In genomic region chr1:13960376-13960987, GRCh38 we compare ENCODE assay signal across 8 cellular contexts.
DNase-seq lines count a peak whose midpoint lies in the region; ATAC-seq and TF ChIP-seq lines count a peak whose summit lies in the region.

No MANE protein-coding gene starts in this region.

- H3K27ac ChIP-seq in hepatocyte (no peak overlapping the region), gastrocnemius medialis (no peak overlapping the region)

- peaks cover 5% of the 10 kb centered on the region for H3K27me3 Mint-ChIP-seq in T-helper 2 cell treated with Interferon-gamma antibody and Interleukin-4, amounts not matched to agents 5 μg/mL and 100 μg/mL, for 36 hours (ENCODE audit: low read depth)

- no peaks in the 10 kb centered on the region for H3K9me3 Mint-ChIP-seq in T-helper 2 cell treated with Interferon-gamma antibody and Interleukin-4, amounts not matched to agents 5 μg/mL and 100 μg/mL, for 36 hours

- no peak for TF ChIP-seq POLR2A in gastrocnemius medialis (IDR thresholded peaks at IDR 0.05)

- H3K27ac Mint-ChIP-seq in T-helper 2 cell treated with Interferon-gamma antibody and Interleukin-4, amounts not matched to agents 5 μg/mL and 100 μg/mL, for 36 hours, result no peak overlapping the region

- no peak overlapping the region for H2AFZ ChIP-seq in hepatocyte

- H3K9me2 ChIP-seq in hepatocyte (replicated peaks; ENCODE audit: insufficient read depth), result no peaks in the 10 kb centered on the region

- intact Hi-C loops in gastrocnemius medialis (cut with DNase I; ENCODE audit: low total_unique reads), result loop anchor here (1.0 to 10.0 kb wide), 3 partner anchors 131 to 1084 kb away; no protein-coding TSS in a partner anchor

- no peak overlapping the region for H3K4me3 Mint-ChIP-seq in T-helper 2 cell treated with Interferon-gamma antibody and Interleukin-4, amounts not matched to agents 5 μg/mL and 100 μg/mL, for 36 hours

- no peaks in the 10 kb centered on the region for H3K9me3 ChIP-seq in hepatocyte (ENCODE audit: low read depth)
- no peaks in the 10 kb centered on the region for H3K9me3 ChIP-seq in gastrocnemius medialis

- no peaks in the 10 kb centered on the region for H3K27me3 ChIP-seq in hepatocyte
- peaks cover 0 to 2% (median 0%) of the 10 kb centered on the region in 3 donors for H3K27me3 ChIP-seq in gastrocnemius medialis

- H3K36me3 ChIP-seq in hepatocyte (replicated peaks; ENCODE audit: insufficient read depth, low read depth) (no peaks in the 10 kb centered on the region), gastrocnemius medialis (no peaks in the 10 kb centered on the region)

- H3K4me1 Mint-ChIP-seq in T-helper 2 cell treated with Interferon-gamma antibody and Interleukin-4, amounts not matched to agents 5 μg/mL and 100 μg/mL, for 36 hours (ENCODE audit: low read depth), result no peaks in the 10 kb centered on the region

- no peaks in the 10 kb centered on the region for H3K79me2 ChIP-seq in hepatocyte

- in situ Hi-C loops in astrocyte of the cerebellum (cut with HindIII; ENCODE audit: low sequenced_read_pairs) (no loop called here), gastrocnemius medialis (cut with MboI; ENCODE audit: low sequenced_read_pairs in 4 of 4) (loop anchor here in 2 of 4 donors (5.0 to 25.0 kb wide), 3 partner anchors 123 to 1084 kb away; no protein-coding TSS in a partner anchor)

- peak; percentile 63 to 81 for ATAC-seq in gastrocnemius medialis
- ATAC-seq in HG03565 (IDR thresholded peaks at IDR 0.05; ENCODE audit: unreplicated experiment), result no peak
- no peak for ATAC-seq in GM21423 (IDR thresholded peaks at IDR 0.05; ENCODE audit: unreplicated experiment)

- no peak overlapping the region for H3K4me2 ChIP-seq in hepatocyte

- TF ChIP-seq CTCF in astrocyte of the cerebellum (IDR thresholded peaks at IDR 0.05; ENCODE audit: low read depth, low read length, missing control alignments) (peak; percentile 99), hepatocyte (IDR thresholded peaks at IDR 0.05; ENCODE audit: poor library complexity) (peak; percentile 97), gastrocnemius medialis (IDR thresholded peaks at IDR 0.05 in 4 of 5, conservative IDR thresholded peaks at IDR 0.05 in 1 of 5) (peak; percentile 91 to 98 (median 92))

- 15% methylated on average over 12 of the region's 12 CpGs for WGBS in hepatocyte (ENCODE audit: low lambda C conversion rate, missing lambda C conversion rate)

- DNase-seq in GDM1 (lab: John Stamatoyannopoulos, UW), result peak; percentile 22
- DNase-seq in Kasumi-1 (lab: John Stamatoyannopoulos, UW), result peak; percentile 27 to 29
- DNase-seq in T-helper 2 cell treated with Interferon-gamma antibody and Interleukin-4, amounts not matched to agents 5 μg/mL and 100 μg/mL, for 36 hours (ENCODE audit: low spot score), result peak; percentile 25
- peak; percentile 33 for DNase-seq in astrocyte of the cerebellum (ENCODE audit: low read depth)
- DNase-seq in hepatocyte (ENCODE audit: low spot score), result peak; percentile 78
- peak; percentile 32 to 45 for DNase-seq in gastrocnemius medialis

- no peaks in the 10 kb centered on the region for H3K36me3 Mint-ChIP-seq in T-helper 2 cell treated with Interferon-gamma antibody and Interleukin-4, amounts not matched to agents 5 μg/mL and 100 μg/mL, for 36 hours (ENCODE audit: low read depth)

- H3K4me1 ChIP-seq in hepatocyte (ENCODE audit: insufficient read depth), result no peaks in the 10 kb centered on the region
- H3K4me1 ChIP-seq in gastrocnemius medialis, result no peaks in the 10 kb centered on the region

- no peaks in the 10 kb centered on the region for H4K20me1 ChIP-seq in hepatocyte (ENCODE audit: insufficient read depth, poor library complexity, severe bottlenecking)

- H3K4me3 ChIP-seq in astrocyte of the cerebellum (ENCODE audit: low read depth, low read length) (no peak overlapping the region), hepatocyte (no peak overlapping the region), gastrocnemius medialis (no peak overlapping the region)

Comparison
In these comparisons a context has a peak if more than half of its experiments do, and no peak if none do; other contexts are left out.
1. DNase-seq: peak in every context shown above with its lines; median percentile 78 in hepatocyte; 38 in gastrocnemius medialis; 33 in astrocyte of the cerebellum; 28 in Kasumi-1; 25 in T-helper 2 cell treated with Interferon-gamma antibody and Interleukin-4, amounts not matched to agents 5 μg/mL and 100 μg/mL, for 36 hours; 22 in GDM1.
2. ATAC-seq: peak in gastrocnemius medialis (2 of 2); none in HG03565 (single experiment) and GM21423 (single experiment).
3. Peak in every context shown above with its lines, with median percentiles within 50 percentile points of each other: CTCF ChIP-seq.